In genomic region chr1:154998201-154998780, GRCh38 we compare ENCODE assay signal across 1 cellular context.
TF ChIP-seq lines count a peak whose summit lies in the region.

No MANE protein-coding gene starts in this region.

TF ChIP-seq in K562, 482 proteins besides CTCF, POLR2A, EP300 and RAD21:
- TF ChIP-seq, protein P1, sequence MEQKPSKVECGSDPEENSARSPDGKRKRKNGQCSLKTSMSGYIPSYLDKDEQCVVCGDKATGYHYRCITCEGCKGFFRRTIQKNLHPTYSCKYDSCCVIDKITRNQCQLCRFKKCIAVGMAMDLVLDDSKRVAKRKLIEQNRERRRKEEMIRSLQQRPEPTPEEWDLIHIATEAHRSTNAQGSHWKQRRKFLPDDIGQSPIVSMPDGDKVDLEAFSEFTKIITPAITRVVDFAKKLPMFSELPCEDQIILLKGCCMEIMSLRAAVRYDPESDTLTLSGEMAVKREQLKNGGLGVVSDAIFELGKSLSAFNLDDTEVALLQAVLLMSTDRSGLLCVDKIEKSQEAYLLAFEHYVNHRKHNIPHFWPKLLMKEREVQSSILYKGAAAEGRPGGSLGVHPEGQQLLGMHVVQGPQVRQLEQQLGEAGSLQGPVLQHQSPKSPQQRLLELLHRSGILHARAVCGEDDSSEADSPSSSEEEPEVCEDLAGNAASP (IDR thresholded peaks at IDR 0.05), result no peak
- TF ChIP-seq, protein P2, sequence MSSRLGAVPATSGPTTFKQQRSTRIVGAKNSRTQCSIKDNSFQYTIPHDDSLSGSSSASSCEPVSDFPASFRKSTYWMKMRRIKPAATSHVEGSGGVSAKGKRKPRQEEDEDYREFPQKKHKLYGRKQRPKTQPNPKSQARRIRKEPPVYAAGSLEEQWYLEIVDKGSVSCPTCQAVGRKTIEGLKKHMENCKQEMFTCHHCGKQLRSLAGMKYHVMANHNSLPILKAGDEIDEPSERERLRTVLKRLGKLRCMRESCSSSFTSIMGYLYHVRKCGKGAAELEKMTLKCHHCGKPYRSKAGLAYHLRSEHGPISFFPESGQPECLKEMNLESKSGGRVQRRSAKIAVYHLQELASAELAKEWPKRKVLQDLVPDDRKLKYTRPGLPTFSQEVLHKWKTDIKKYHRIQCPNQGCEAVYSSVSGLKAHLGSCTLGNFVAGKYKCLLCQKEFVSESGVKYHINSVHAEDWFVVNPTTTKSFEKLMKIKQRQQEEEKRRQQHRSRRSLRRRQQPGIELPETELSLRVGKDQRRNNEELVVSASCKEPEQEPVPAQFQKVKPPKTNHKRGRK (tag; IDR thresholded peaks at IDR 0.05), result no peak
- no peak for TF ChIP-seq ZZZ3 (IDR thresholded peaks at IDR 0.05)
- no peak for TF ChIP-seq ARNT (IDR thresholded peaks at IDR 0.05)
- no peak for TF ChIP-seq FOS (IDR thresholded peaks at IDR 0.05; ENCODE audit: extremely low read depth, insufficient read length)
- TF ChIP-seq, protein P3, sequence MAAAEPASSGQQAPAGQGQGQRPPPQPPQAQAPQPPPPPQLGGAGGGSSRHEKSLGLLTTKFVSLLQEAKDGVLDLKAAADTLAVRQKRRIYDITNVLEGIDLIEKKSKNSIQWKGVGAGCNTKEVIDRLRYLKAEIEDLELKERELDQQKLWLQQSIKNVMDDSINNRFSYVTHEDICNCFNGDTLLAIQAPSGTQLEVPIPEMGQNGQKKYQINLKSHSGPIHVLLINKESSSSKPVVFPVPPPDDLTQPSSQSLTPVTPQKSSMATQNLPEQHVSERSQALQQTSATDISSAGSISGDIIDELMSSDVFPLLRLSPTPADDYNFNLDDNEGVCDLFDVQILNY (CRISPR knock-in tag; IDR thresholded peaks at IDR 0.05), result no peak
- TF ChIP-seq ARID2 (IDR thresholded peaks at IDR 0.05), result no peak
- TF ChIP-seq KAT8 (IDR thresholded peaks at IDR 0.05; ENCODE audit: low read depth), result no peak
- TF ChIP-seq ZNF644 (tag; IDR thresholded peaks at IDR 0.05; ENCODE audit: low read depth), result no peak
- TF ChIP-seq BMI1 (IDR thresholded peaks at IDR 0.05; ENCODE audit: low read length), result no peak
- no peak for TF ChIP-seq ZNF584 (CRISPR knock-in tag; IDR thresholded peaks at IDR 0.05; ENCODE audit: low read depth)
